ENCODE assay signal across 19 cellular contexts in genomic region chr1:29839726-29840125, GRCh38.
DNase-seq lines count a peak whose midpoint lies in the region; ATAC-seq and TF ChIP-seq lines count a peak whose summit lies in the region.
"Had no signal": no experiment of that assay in that cellular context is flagged by ENCODE, and none has a peak within 500 bp of the region (broad histone marks: within the 10 kb centered on the region; RNA-seq: fewer than 3 reads in every experiment).

No MANE protein-coding gene starts in this region.

- no peak for ATAC-seq in activated CD8-positive, alpha-beta memory T cell treated with anti-CD3 and anti-CD28 coated beads, Interleukin-2, amount 10 ng/mL, durations not matched to agents 7 days and 5 days
- ATAC-seq in stimulated activated naive B cell treated with anti-CD40 and anti-IgM and Interleukin-4, amounts not matched to agents 10 μg/mL and 1 μg/mL and 100 μg/mL, for 72 hours (replicated peaks) = no peak
- ATAC-seq: CD8-positive, alpha-beta T cell; GM23338; HCT116 had no signal

- H2BK5ac ChIP-seq in neuronal stem cell (ENCODE audit: low read length) = no peak overlapping the region

- H2BK15ac ChIP-seq in neuronal stem cell (ENCODE audit: low read length) = no peak overlapping the region

- H3K4me3 Mint-ChIP-seq in activated CD8-positive, alpha-beta memory T cell treated with anti-CD3 and anti-CD28 coated beads, Interleukin-2, amount 10 ng/mL, durations not matched to agents 7 days and 5 days = no peak overlapping the region
- H3K4me3 Mint-ChIP-seq in osteocyte (ENCODE audit: unreplicated experiment) = no peak overlapping the region
- no peak overlapping the region for H3K4me3 Mint-ChIP-seq in stimulated activated naive B cell treated with anti-CD40 and anti-IgM and Interleukin-4, amounts not matched to agents 10 μg/mL and 1 μg/mL and 100 μg/mL, for 72 hours
- H3K4me3 Mint-ChIP-seq: B cell; CD4-positive, CD25-positive, alpha-beta regulatory T cell; CD8-positive, alpha-beta T cell; GM23338; H9 had no signal

- H3K4me2 ChIP-seq in neuronal stem cell (ENCODE audit: insufficient read depth, low read length, poor library complexity, severe bottlenecking) = no peak overlapping the region
- H3K4me2 ChIP-seq: BLaER1, GM23338 had no signal

- H3K27ac Mint-ChIP-seq in activated CD8-positive, alpha-beta memory T cell treated with anti-CD3 and anti-CD28 coated beads, Interleukin-2, amount 10 ng/mL, durations not matched to agents 7 days and 5 days = no peak overlapping the region
- no peak overlapping the region for H3K27ac Mint-ChIP-seq in osteocyte (ENCODE audit: unreplicated experiment)
- no peak overlapping the region for H3K27ac Mint-ChIP-seq in stimulated activated naive B cell treated with anti-CD40 and anti-IgM and Interleukin-4, amounts not matched to agents 10 μg/mL and 1 μg/mL and 100 μg/mL, for 72 hours
- H3K27ac Mint-ChIP-seq: B cell; CD4-positive, CD25-positive, alpha-beta regulatory T cell; CD8-positive, alpha-beta T cell; GM23338; H9 had no signal

- H3K36me3 Mint-ChIP-seq in activated CD8-positive, alpha-beta memory T cell treated with anti-CD3 and anti-CD28 coated beads, Interleukin-2, amount 10 ng/mL, durations not matched to agents 7 days and 5 days = no peaks in the 10 kb centered on the region
- no peaks in the 10 kb centered on the region for H3K36me3 Mint-ChIP-seq in osteocyte (ENCODE audit: unreplicated experiment)
- peaks cover 0 to 1% of the 10 kb centered on the region in 2 donors for H3K36me3 Mint-ChIP-seq in stimulated activated naive B cell treated with anti-CD40 and anti-IgM and Interleukin-4, amounts not matched to agents 10 μg/mL and 1 μg/mL and 100 μg/mL, for 72 hours
- H3K36me3 Mint-ChIP-seq: CD4-positive, CD25-positive, alpha-beta regulatory T cell; CD8-positive, alpha-beta T cell had no signal

- H3K4me1 Mint-ChIP-seq in activated CD8-positive, alpha-beta memory T cell treated with anti-CD3 and anti-CD28 coated beads, Interleukin-2, amount 10 ng/mL, durations not matched to agents 7 days and 5 days = no peaks in the 10 kb centered on the region
- H3K4me1 Mint-ChIP-seq in osteocyte (ENCODE audit: unreplicated experiment) = no peaks in the 10 kb centered on the region
- no peaks in the 10 kb centered on the region for H3K4me1 Mint-ChIP-seq in stimulated activated naive B cell treated with anti-CD40 and anti-IgM and Interleukin-4, amounts not matched to agents 10 μg/mL and 1 μg/mL and 100 μg/mL, for 72 hours
- H3K4me1 Mint-ChIP-seq: B cell; CD4-positive, CD25-positive, alpha-beta regulatory T cell had no signal

- H3K4ac ChIP-seq in neuronal stem cell (ENCODE audit: low read length) = no peak overlapping the region

- no peak overlapping the region for H3K14ac ChIP-seq in neuronal stem cell (ENCODE audit: low read length)

- no peaks in the 10 kb centered on the region for H3K36me3 ChIP-seq in neuronal stem cell (replicated peaks in 1 of 2; ENCODE audit: control insufficient read depth in 2 of 2, insufficient read depth in 2 of 2, low read length in 2 of 2)
- H3K36me3 ChIP-seq: BLaER1 had no signal

- H3K9ac ChIP-seq in neuronal stem cell (ENCODE audit: low read depth, low read length, poor library complexity) = no peak overlapping the region
- H3K9ac ChIP-seq: BLaER1 had no signal

- peaks cover 5% of the 10 kb centered on the region for H3K27me3 Mint-ChIP-seq in activated CD8-positive, alpha-beta memory T cell treated with anti-CD3 and anti-CD28 coated beads, Interleukin-2, amount 10 ng/mL, durations not matched to agents 7 days and 5 days
- no peaks in the 10 kb centered on the region for H3K27me3 Mint-ChIP-seq in osteocyte (ENCODE audit: unreplicated experiment)
- peaks cover 4 to 23% of the 10 kb centered on the region in 2 donors for H3K27me3 Mint-ChIP-seq in stimulated activated naive B cell treated with anti-CD40 and anti-IgM and Interleukin-4, amounts not matched to agents 10 μg/mL and 1 μg/mL and 100 μg/mL, for 72 hours

- no peak overlapping the region for H2AFZ ChIP-seq in neuronal stem cell (ENCODE audit: low read length)
- H2AFZ ChIP-seq: GM23338 had no signal

- H3K9me3 ChIP-seq in neuronal stem cell (replicated peaks in 1 of 2; ENCODE audit: control insufficient read depth in 2 of 2, insufficient read depth in 1 of 2, low read depth in 1 of 2, low read length in 2 of 2) = peaks cover 0 to 6% of the 10 kb centered on the region in 2 donors
- H3K9me3 ChIP-seq: Caco-2 had no signal

- peaks cover 10% of the 10 kb centered on the region for H3K9me3 Mint-ChIP-seq in activated CD8-positive, alpha-beta memory T cell treated with anti-CD3 and anti-CD28 coated beads, Interleukin-2, amount 10 ng/mL, durations not matched to agents 7 days and 5 days (ENCODE audit: low read depth)
- H3K9me3 Mint-ChIP-seq in osteocyte (ENCODE audit: unreplicated experiment) = peaks cover 17% of the 10 kb centered on the region
- H3K9me3 Mint-ChIP-seq in stimulated activated naive B cell treated with anti-CD40 and anti-IgM and Interleukin-4, amounts not matched to agents 10 μg/mL and 1 μg/mL and 100 μg/mL, for 72 hours = peaks cover 13% of the 10 kb centered on the region in 2 donors

- no peak overlapping the region for H3K27ac ChIP-seq in coronary artery
- no peak overlapping the region for H3K27ac ChIP-seq in neuronal stem cell (replicated peaks; ENCODE audit: low read length)
- H3K27ac ChIP-seq: 22Rv1, BLaER1, C4-2B had no signal

- H3K4me3 ChIP-seq in coronary artery = no peak overlapping the region
- no peak overlapping the region for H3K4me3 ChIP-seq in neuronal stem cell (ENCODE audit: low read length in 2 of 2)
- H3K4me3 ChIP-seq: BLaER1, GM23338 had no signal

- no peaks in the 10 kb centered on the region for H3K27me3 ChIP-seq in neuronal stem cell (ENCODE audit: control insufficient read depth in 3 of 3, insufficient read depth in 3 of 3, low read depth in 1 of 3, low read length in 3 of 3)
- H3K27me3 ChIP-seq: BLaER1 had no signal

- no peak for TF ChIP-seq CTCF in coronary artery (IDR thresholded peaks at IDR 0.05)
- no peak for TF ChIP-seq CTCF in osteocyte (IDR thresholded peaks at IDR 0.05)

- H3K23ac ChIP-seq in neuronal stem cell (ENCODE audit: low read depth, low read length, poor library complexity) = no peak overlapping the region

- peak; percentile 9 for DNase-seq in activated CD8-positive, alpha-beta memory T cell treated with anti-CD3 and anti-CD28 coated beads, Interleukin-2, amount 10 ng/mL, durations not matched to agents 7 days and 5 days
- DNase-seq in activated CD8-positive, alpha-beta memory T cell treated with anti-CD3 and anti-CD28 coated beads, Interleukin-2, amount 50 U/mL, for 48 hours = no peak
- DNase-seq in coronary artery (ENCODE audit: low spot score) (peak; percentile 35), osteocyte (ENCODE audit: extremely low spot score, unreplicated experiment) (peak; percentile 75), neuronal stem cell (ENCODE audit: low spot score) (no peak)
- no peak for DNase-seq in stimulated activated naive B cell treated with anti-CD40 and anti-IgM and Interleukin-4, amounts not matched to agents 10 μg/mL and 1 μg/mL and 100 μg/mL, for 72 hours
- DNase-seq: Caco-2; CD4-positive, CD25-positive, alpha-beta regulatory T cell; CD8-positive, alpha-beta T cell; DMS79; EL; GDM1; H9 had no signal

- H3K4me1 ChIP-seq in neuronal stem cell (ENCODE audit: control insufficient read depth in 2 of 2, insufficient read depth in 1 of 2, low read depth in 1 of 2, low read length in 2 of 2) = peaks cover 0 to 4% of the 10 kb centered on the region in 2 donors
- H3K4me1 ChIP-seq: Caco-2 had no signal

- H4K91ac ChIP-seq in neuronal stem cell (ENCODE audit: low read depth, low read length, poor library complexity) = no peak overlapping the region

- no peak overlapping the region for H2BK120ac ChIP-seq in neuronal stem cell (ENCODE audit: low read depth, low read length)

- no peak overlapping the region for H4K8ac ChIP-seq in neuronal stem cell (ENCODE audit: low read depth, low read length)

- H3K79me1 ChIP-seq in neuronal stem cell (ENCODE audit: low read depth, low read length) = no peaks in the 10 kb centered on the region

- H2AK5ac ChIP-seq in neuronal stem cell (ENCODE audit: low read depth, low read length) = no peak overlapping the region

- H2BK12ac ChIP-seq in neuronal stem cell (ENCODE audit: low read length) = no peak overlapping the region

- no CpG with 5 or more reads among the region's 4 CpGs for WGBS in neuronal stem cell (ENCODE audit: extremely low coverage in 2 of 2, insufficient read length in 2 of 2, insufficient replicate concordance in 1 of 2), 2 donors

- CTCF ChIA-PET in activated CD8-positive, alpha-beta memory T cell treated with anti-CD3 and anti-CD28 coated beads, Interleukin-2, amount 10 ng/mL, durations not matched to agents 7 days and 5 days (lab: Charles Lee) = no interaction called here

- H3K18ac ChIP-seq in neuronal stem cell (ENCODE audit: low read length) = no peak overlapping the region

Comparison
In these comparisons a context has a peak if more than half of its experiments do, and no peak if none do; other contexts are left out.
1. DNase-seq: peak in activated CD8-positive, alpha-beta memory T cell treated with anti-CD3 and anti-CD28 coated beads, Interleukin-2, amount 10 ng/mL, durations not matched to agents 7 days and 5 days (single experiment), coronary artery (single experiment) and osteocyte (single experiment); none in activated CD8-positive, alpha-beta memory T cell treated with anti-CD3 and anti-CD28 coated beads, Interleukin-2, amount 50 U/mL, for 48 hours (single experiment), stimulated activated naive B cell treated with anti-CD40 and anti-IgM and Interleukin-4, amounts not matched to agents 10 μg/mL and 1 μg/mL and 100 μg/mL, for 72 hours (single experiment) and neuronal stem cell (single experiment).